ENCODE assay signal across 8 cellular contexts in genomic region chr14:95507174-95507573, GRCh38. TPM values are rescaled to one million over a fixed set of nuclear protein-coding genes. Genes with fewer than 3 reads are reported as not detected.
DNase-seq lines count a peak whose midpoint lies in the region; ATAC-seq lines count a peak whose summit lies in the region.

No MANE protein-coding gene starts in this region.

- peak overlapping the region in 17 of 21 experiments; percentile 8 to 81 (median 61) for H3K27ac ChIP-seq in skin epidermis

- no peak overlapping the region for H3K4me3 ChIP-seq in skin epidermis

- peak; percentile 97 for DNase-seq in H4 (ENCODE audit: low spot score)
- DNase-seq in SKM-1 treated with dmso at 0.1 percent for 144 hours (lab: John Stamatoyannopoulos, UW; ENCODE audit: unreplicated experiment), result peak; percentile 66
- peak; percentile 92 for DNase-seq in foreskin melanocyte
- no peak for DNase-seq in DMS153 treated with DMSO at 0.1 percent for 48 hours (lab: John Stamatoyannopoulos, UW; ENCODE audit: unreplicated experiment)
- DNase-seq in NCI-H1694 treated with DMSO at 0.1 percent for 48 hours (lab: John Stamatoyannopoulos, UW), result no peak

- ATAC-seq in activated CD4-positive, CD25-positive, alpha-beta regulatory T cell treated with anti-CD3 and anti-CD28 coated beads, Interleukin-2, amount 50 U/mL, for 24 hours, result no peak
- no peak for ATAC-seq in HG02840 (IDR thresholded peaks at IDR 0.05; ENCODE audit: low FRiP score, unreplicated experiment)

RNA-seq across cellular contexts. Expression of gene SYNE3, which starts 9.3 kb away (rescaled TPM):
- 0.75 and 1.4 TPM in 2 replicates for total RNA-seq in H4 (2014; rRNA removed; shearing (Covaris generic))

RNA-seq across cellular contexts. Expression of gene GLRX5, which starts 27.7 kb away (rescaled TPM):
- 74.4 and 79.7 TPM in 2 replicates for total RNA-seq in H4 (2014; rRNA removed; shearing (Covaris generic))

Comparison
In these comparisons a context has a peak if more than half of its experiments do, and no peak if none do; other contexts are left out.
1. DNase-seq: peak in H4 (single experiment), SKM-1 treated with dmso at 0.1 percent for 144 hours (single experiment) and foreskin melanocyte (single experiment); none in DMS153 treated with DMSO at 0.1 percent for 48 hours (single experiment) and NCI-H1694 treated with DMSO at 0.1 percent for 48 hours (single experiment).